In the genomic region with DNA sequence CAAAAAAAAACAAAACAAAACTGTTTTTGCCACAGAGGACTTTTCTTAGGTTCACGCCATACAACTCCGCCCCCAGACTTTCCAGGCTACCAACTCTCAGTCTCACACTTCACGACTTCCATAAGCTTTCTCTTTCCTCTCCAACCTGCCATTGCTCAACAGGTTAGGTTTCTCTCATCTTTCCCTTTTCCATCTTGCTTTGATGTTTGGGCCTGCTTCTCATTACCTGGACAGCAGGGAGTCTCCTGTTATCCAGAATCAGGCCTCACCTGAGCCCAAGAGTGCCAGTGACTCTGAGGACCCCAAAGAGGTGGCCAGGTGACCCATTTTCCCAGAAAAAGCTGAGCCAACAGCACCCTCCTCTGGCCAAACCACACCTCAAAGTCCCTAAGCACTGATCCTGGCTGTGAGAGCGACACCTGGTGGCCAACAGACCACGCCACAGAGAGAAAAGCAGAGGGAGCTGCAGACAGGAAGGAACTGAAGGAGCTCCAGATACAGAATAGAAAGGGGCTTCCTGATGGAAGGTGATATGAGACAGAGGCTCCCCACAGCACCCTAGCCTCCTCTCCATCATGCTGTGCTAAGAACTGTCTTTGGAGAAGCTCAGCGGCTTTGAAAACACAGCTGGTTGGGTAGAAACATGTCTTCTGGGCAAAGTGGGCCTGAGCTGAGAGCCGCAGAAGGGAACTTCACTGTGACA, we compare ENCODE assay signal across 8 cellular contexts. TPM values are rescaled to one million over a fixed set of nuclear protein-coding genes. Genes with fewer than 3 reads are reported as not detected.
A peak's percentile ranks its signal among the peaks of the same experiment; 100 is the strongest.
DNase-seq lines count a peak whose midpoint lies in the region; ATAC-seq, FAIRE-seq and TF ChIP-seq lines count a peak whose summit lies in the region.

No MANE protein-coding gene starts in this region.

- POLR2A ChIA-PET in A673 (lab: Charles Lee; ENCODE audit: low non-redundant PET): interaction anchor here (0.5 kb wide), 1 partner anchor 71 kb away, joined by 4 read pairs; no protein-coding TSS in a partner anchor
- POLR2A ChIA-PET in activated B cell treated with CpG ODN at 0.5 μM for 24 hours (lab: Charles Lee): interaction anchor here (0.6 to 2.4 kb wide), 10 partner anchors 11 to 165 kb away, joined by 3 to 9 read pairs (median 4); partner anchors contain the start of gene ATRIP

- H3K27me3 ChIP-seq in A673 (replicated peaks; ENCODE audit: insufficient read depth, low read depth, low read length, poor library complexity): no peaks in the 10 kb centered on the region

- FAIRE-seq in GM18507 (lab: Jason Lieb, UNC) (peak; percentile 95), kidney (lab: Jason Lieb, UNC) (no peak)

- no peaks in the 10 kb centered on the region for H3K4me1 ChIP-seq in A673 (ENCODE audit: insufficient read depth, low read length, poor library complexity, severe bottlenecking)
- peaks cover 34 to 35% of the 10 kb centered on the region in 2 donors for H3K4me1 ChIP-seq in kidney (ENCODE audit: control insufficient read depth in 1 of 2, insufficient read depth in 1 of 2, low read depth in 1 of 2, low read length in 2 of 2)

- TF ChIP-seq CTCF in A673 (conservative IDR thresholded peaks at IDR 0.05; ENCODE audit: low read depth, low read length) (peak; percentile 98), activated B cell treated with CpG ODN at 0.5 μM for 24 hours (IDR thresholded peaks at IDR 0.05) (peak; percentile 54), kidney (IDR thresholded peaks at IDR 0.05; ENCODE audit: borderline replicate concordance, extremely low read depth, insufficient read depth) (peak; percentile 100)

- H3K36me3 ChIP-seq in A673 (ENCODE audit: insufficient read depth, low read length, poor library complexity, severe bottlenecking) (no peaks in the 10 kb centered on the region), kidney (ENCODE audit: control insufficient read depth in 1 of 2, insufficient read depth in 2 of 2, low read length in 2 of 2) (no peaks in the 10 kb centered on the region)

- intact Hi-C loops in A673 (cut with micrococcal nuclease; ENCODE audit: unreplicated experiment): loop anchor here (1.0 to 5.0 kb wide), 2 partner anchors 34 to 204 kb away; no protein-coding TSS in a partner anchor
- intact Hi-C loops in activated B cell treated with CpG ODN at 0.5 μM for 24 hours (cut with micrococcal nuclease): loop anchor here (1.0 to 2.0 kb wide), 5 partner anchors 35 to 204 kb away; no protein-coding TSS in a partner anchor
- intact Hi-C loops in kidney (cut with DNase I): loop anchor here (5.0 to 10.0 kb wide), 2 partner anchors 34 to 161 kb away; no protein-coding TSS in a partner anchor

- no TSS peak for BruUV-seq in A673 (replicated peaks; lab: Mats Ljungman, UMichigan)

- CTCF ChIA-PET in A673 (lab: Charles Lee): interaction anchor here (0.6 to 2.2 kb wide), 22 partner anchors 10 to 421 kb away, joined by 3 to 23 read pairs (median 4); partner anchors contain the start of genes ATRIP, PFKFB4 and ZNF589
- CTCF ChIA-PET in activated B cell treated with CpG ODN at 0.5 μM for 24 hours (lab: Charles Lee): interaction anchor here (0.6 to 11.5 kb wide), 43 partner anchors 10 to 281 kb away, joined by 3 to 206 read pairs (median 5); partner anchors contain the start of genes ATRIP, IP6K2, NME6 and PFKFB4

- H3K9ac ChIP-seq in kidney (ENCODE audit: low read length in 2 of 2): peak overlapping the region in 1 of 2 donors; percentile 63

- no peak overlapping the region for H3K4me3 ChIP-seq in A673 (ENCODE audit: low read depth, low read length, poor library complexity, severe bottlenecking)
- H3K4me3 ChIP-seq in kidney (ENCODE audit: low read length in 2 of 2): no peak overlapping the region

- H3K27me3 Mint-ChIP-seq in activated B cell treated with CpG ODN at 0.5 μM for 24 hours: no peaks in the 10 kb centered on the region
- no peaks in the 10 kb centered on the region for H3K27me3 Mint-ChIP-seq in central memory CD8-positive, alpha-beta T cell

- no peak overlapping the region for H3K4me3 Mint-ChIP-seq in activated B cell treated with CpG ODN at 0.5 μM for 24 hours
- H3K4me3 Mint-ChIP-seq in central memory CD8-positive, alpha-beta T cell: no peak overlapping the region

- H3K9me3 ChIP-seq in A673 (ENCODE audit: low read depth, low read length, poor library complexity, severe bottlenecking): no peaks in the 10 kb centered on the region
- H3K9me3 ChIP-seq in kidney (ENCODE audit: control insufficient read depth in 1 of 2, low read length in 2 of 2): no peaks in the 10 kb centered on the region

- H3K4me1 Mint-ChIP-seq in activated B cell treated with CpG ODN at 0.5 μM for 24 hours: peaks cover 31% of the 10 kb centered on the region
- peaks cover 28% of the 10 kb centered on the region for H3K4me1 Mint-ChIP-seq in central memory CD8-positive, alpha-beta T cell

- H3K36me3 Mint-ChIP-seq in activated B cell treated with CpG ODN at 0.5 μM for 24 hours (ENCODE audit: low read depth): peaks cover 32% of the 10 kb centered on the region
- peaks cover 13% of the 10 kb centered on the region for H3K36me3 Mint-ChIP-seq in central memory CD8-positive, alpha-beta T cell (ENCODE audit: insufficient read depth)

- no peak overlapping the region for H3K27ac ChIP-seq in A673 (ENCODE audit: low read depth, low read length, poor library complexity, severe bottlenecking)
- peak overlapping the region in 1 of 2 donors; percentile 20 for H3K27ac ChIP-seq in kidney (ENCODE audit: low read depth in 2 of 2, low read length in 2 of 2)

- no peak overlapping the region for H3K27ac Mint-ChIP-seq in activated B cell treated with CpG ODN at 0.5 μM for 24 hours
- H3K27ac Mint-ChIP-seq in central memory CD8-positive, alpha-beta T cell (ENCODE audit: low read depth): no peak overlapping the region

- DNase-seq in A673 (ENCODE audit: low spot score): peak; percentile 75
- peak; percentile 63 for DNase-seq in GM18507 (ENCODE audit: extremely low spot score, insufficient read length, low read depth)
- peak; percentile 77 for DNase-seq in NCI-H2227 (lab: John Stamatoyannopoulos, UW; ENCODE audit: unreplicated experiment)
- peak; percentile 68 for DNase-seq in activated B cell treated with CpG ODN at 0.5 μM for 24 hours
- DNase-seq in central memory CD8-positive, alpha-beta T cell (ENCODE audit: low spot score in 2 of 2): peak; percentile 76 to 81
- DNase-seq in kidney: peak; percentile 90
- DNase-seq in stimulated activated CD4-positive, alpha-beta T cell treated with anti-CD3 and anti-CD28 coated beads, Interleukin-15, amount 100 ng/mL, for 48 hours (ENCODE audit: low read depth in 2 of 2): peak; percentile 65 to 79

- peak; percentile 29 for ATAC-seq in activated B cell treated with CpG ODN at 0.5 μM for 24 hours (ENCODE audit: low read depth)
- ATAC-seq in central memory CD8-positive, alpha-beta T cell (replicated peaks; ENCODE audit: extremely low read depth, poor library complexity, severe bottlenecking): peak; percentile 29
- ATAC-seq in HG02973 (IDR thresholded peaks at IDR 0.05; ENCODE audit: unreplicated experiment): no peak

- no peaks in the 10 kb centered on the region for H3K9me3 Mint-ChIP-seq in activated B cell treated with CpG ODN at 0.5 μM for 24 hours
- no peaks in the 10 kb centered on the region for H3K9me3 Mint-ChIP-seq in central memory CD8-positive, alpha-beta T cell

RNA-seq across cellular contexts. Expression of gene CCDC51, which starts 4.0 kb away (rescaled TPM):
- total RNA-seq in A673 (2021) (11.7 and 11.8 TPM in 2 replicates), activated B cell treated with CpG ODN at 0.5 μM for 24 hours (8.7 and 8.8 TPM in 2 replicates), kidney (13.8 TPM)
- 32.8 TPM for polyA plus RNA-seq in kidney (ENCODE audit: insufficient read depth, low read depth, low replicate concordance)

RNA-seq across cellular contexts. Expression of gene TMA7, which starts 4.1 kb away (rescaled TPM):
- total RNA-seq in A673 (2021) (118 and 152 TPM in 2 replicates), activated B cell treated with CpG ODN at 0.5 μM for 24 hours (216 and 296 TPM in 2 replicates), kidney (195 TPM)
- polyA plus RNA-seq in kidney (ENCODE audit: insufficient read depth, low read depth, low replicate concordance): 631 TPM

RNA-seq across cellular contexts. Expression of gene PLXNB1, which starts 6.0 kb away (rescaled TPM):
- total RNA-seq in A673 (2021) (24.6 and 38.0 TPM in 2 replicates), activated B cell treated with CpG ODN at 0.5 μM for 24 hours (3.5 and 5.4 TPM in 2 replicates), kidney (224 TPM)
- polyA plus RNA-seq in kidney (ENCODE audit: insufficient read depth, low read depth, low replicate concordance): 101 TPM

RNA-seq across cellular contexts. Expression of gene ATRIP, which starts 10.6 kb away (rescaled TPM):
- total RNA-seq in A673 (2021) (9.5 and 9.7 TPM in 2 replicates), activated B cell treated with CpG ODN at 0.5 μM for 24 hours (10.5 and 14.6 TPM in 2 replicates), kidney (6.7 TPM)
- 5.4 TPM for polyA plus RNA-seq in kidney (ENCODE audit: insufficient read depth, low read depth, low replicate concordance)
